ENCODE assay signal across 26 cellular contexts in the genomic region with DNA sequence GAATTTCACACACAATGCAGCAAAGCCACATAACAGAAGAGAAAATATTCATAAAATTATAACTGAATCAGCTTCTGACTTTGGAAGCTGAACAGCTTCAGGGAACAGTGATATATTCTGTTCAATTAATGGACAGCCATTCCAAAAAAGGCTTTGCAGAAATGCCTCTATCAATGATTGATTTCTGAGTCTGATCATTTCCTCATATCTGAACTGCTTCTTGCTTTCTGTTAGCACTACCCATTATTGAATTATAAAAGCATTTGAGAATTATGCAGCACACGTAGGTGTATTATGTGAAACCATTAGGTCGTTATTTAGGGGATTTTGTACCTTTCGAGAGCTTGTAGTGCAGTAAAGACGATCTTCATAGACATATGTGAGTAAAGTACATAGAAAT.
"Had no signal": no experiment of that assay in that cellular context is flagged by ENCODE, and none has a peak within 500 bp of the region (broad histone marks: within the 10 kb centered on the region; RNA-seq: fewer than 3 reads in every experiment).

No MANE protein-coding gene starts in this region.

- H3K9me3 Mint-ChIP-seq: activated naive CD4-positive, alpha-beta T cell treated with anti-CD3 and anti-CD28 coated beads, Interleukin-2, amount 50 U/mL, for 24 hours; activated T-cell treated with anti-CD3 and anti-CD28 coated beads, Interleukin-2, amount 50 U/mL, for 4 hours; activated T-helper 17 cell treated with anti-CD3 and anti-CD28 coated beads, Interleukin-2, amount 50 U/mL, for 72 hours; natural killer cell treated with Interleukin-12 subunit alpha and Interleukin-12 subunit beta and Interleukin-15 and Interleukin-18, amount 100 ng/mL, for 72 hours had no signal

- DNase-seq: activated CD4-positive, alpha-beta T cell treated with anti-CD3 and anti-CD28 coated beads, Interleukin-2, amount 50 U/mL, for 1 hour; activated CD4-positive, CD25-positive, alpha-beta regulatory T cell treated with anti-CD3 and anti-CD28 coated beads, Interleukin-2, amount 50 U/mL, for 72 hours; activated CD8-positive, alpha-beta T cell treated with anti-CD3 and anti-CD28 coated beads for 36 hours; activated T-cell treated with anti-CD3 and anti-CD28 coated beads, Interleukin-2, amount 50 U/mL, for 4 hours; anterior cingulate cortex; dermis blood vessel endothelial cell; effector CD4-positive, alpha-beta T cell; foreskin keratinocyte; heart right ventricle; kidney glomerular epithelial cell; left lung; lower lobe of right lung; mesendoderm; posterior cingulate gyrus; right lobe of liver; stimulated activated CD4-positive, alpha-beta T cell treated with anti-CD3 and anti-CD28 coated beads, Interleukin-4, amount 100 ng/mL, for 1 hour; stimulated activated naive CD8-positive, alpha-beta T cell treated with anti-CD3 and anti-CD28 coated beads, Interleukin-15, Interleukin-2, amounts not matched to agents 100 U/mL and 50 U/mL, for 24 hours; T-helper 17 cell; T1000; testis; transverse colon had no signal

- H3K27ac Mint-ChIP-seq: activated CD8-positive, alpha-beta T cell treated with anti-CD3 and anti-CD28 coated beads for 36 hours; T-helper 17 cell had no signal

- H3K4me3 Mint-ChIP-seq: activated CD8-positive, alpha-beta T cell treated with anti-CD3 and anti-CD28 coated beads for 36 hours; activated naive CD4-positive, alpha-beta T cell treated with anti-CD3 and anti-CD28 coated beads, Interleukin-2, amount 50 U/mL, for 24 hours; activated T-cell treated with anti-CD3 and anti-CD28 coated beads, Interleukin-2, amount 50 U/mL, for 4 hours; activated T-helper 17 cell treated with anti-CD3 and anti-CD28 coated beads, Interleukin-2, amount 50 U/mL, for 72 hours; natural killer cell treated with Interleukin-12 subunit alpha and Interleukin-12 subunit beta and Interleukin-15 and Interleukin-18, amount 100 ng/mL, for 72 hours; T-helper 17 cell had no signal

- H3K27me3 Mint-ChIP-seq: activated CD8-positive, alpha-beta T cell treated with anti-CD3 and anti-CD28 coated beads for 36 hours; activated naive CD4-positive, alpha-beta T cell treated with anti-CD3 and anti-CD28 coated beads, Interleukin-2, amount 50 U/mL, for 24 hours; activated T-helper 17 cell treated with anti-CD3 and anti-CD28 coated beads, Interleukin-2, amount 50 U/mL, for 72 hours; natural killer cell treated with Interleukin-12 subunit alpha and Interleukin-12 subunit beta and Interleukin-15 and Interleukin-18, amount 100 ng/mL, for 72 hours; T-helper 17 cell had no signal

- ATAC-seq: activated CD8-positive, alpha-beta T cell treated with anti-CD3 and anti-CD28 coated beads for 36 hours; activated T-cell treated with anti-CD3 and anti-CD28 coated beads, Interleukin-2, amount 50 U/mL, for 4 hours; activated T-helper 17 cell treated with anti-CD3 and anti-CD28 coated beads, Interleukin-2, amount 50 U/mL, for 72 hours; foreskin keratinocyte; heart right ventricle; left lung; lower lobe of right lung; natural killer cell treated with Interleukin-12 subunit alpha and Interleukin-12 subunit beta and Interleukin-15 and Interleukin-18, amount 100 ng/mL, for 72 hours; right lobe of liver; stimulated activated naive CD8-positive, alpha-beta T cell treated with anti-CD3 and anti-CD28 coated beads, Interleukin-15, Interleukin-2, amounts not matched to agents 100 U/mL and 50 U/mL, for 24 hours; T-helper 17 cell had no signal

- FAIRE-seq: colon, urothelium cell line had no signal
